Comparison of ENCODE assay signal across 19 cellular contexts in the genomic region with DNA sequence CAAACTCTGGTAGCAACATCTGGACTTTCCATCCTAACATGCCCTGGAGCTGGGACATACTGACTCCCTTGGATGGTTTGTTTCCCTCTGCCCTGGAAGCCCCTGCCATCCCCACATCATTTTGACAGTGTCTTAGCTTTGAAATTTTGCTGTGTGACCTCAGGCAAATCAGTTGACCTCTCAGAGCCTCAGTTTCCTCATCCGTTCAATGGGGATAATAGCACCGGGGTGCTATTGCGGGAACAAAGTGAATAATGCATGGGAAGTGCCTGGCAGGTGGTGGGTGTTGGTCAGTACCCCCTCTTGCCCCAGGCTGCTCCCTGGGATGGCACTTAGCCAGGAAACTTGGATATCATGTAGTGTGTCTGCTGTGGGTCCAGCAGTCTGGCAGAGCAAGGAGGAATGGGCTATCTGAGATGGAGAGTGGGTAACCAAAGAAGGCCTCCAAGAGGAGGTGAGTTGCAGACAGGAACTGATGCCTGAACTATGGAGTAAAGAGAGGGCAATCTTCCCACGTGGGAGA.
DNase-seq lines count a peak whose midpoint lies in the region; ATAC-seq and TF ChIP-seq lines count a peak whose summit lies in the region.
"Had no signal": no experiment of that assay in that cellular context is flagged by ENCODE, and none has a peak within 500 bp of the region (broad histone marks: within the 10 kb centered on the region; RNA-seq: fewer than 3 reads in every experiment).

No MANE protein-coding gene starts in this region.

- CTCF ChIA-PET in mammary epithelial cell (lab: Charles Lee; ENCODE audit: low non-redundant PET), result interaction anchor here (0.8 kb wide), 1 partner anchor 157 kb away, joined by 3 read pairs; no protein-coding TSS in a partner anchor
- CTCF ChIA-PET in activated CD4-positive, alpha-beta T cell treated with anti-CD3 and anti-CD28 coated beads, Interleukin-2, amount 10 ng/mL, durations not matched to agents 7 days and 5 days (lab: Charles Lee), result interaction anchor here (0.7 kb wide), 1 partner anchor 25 kb away, joined by 3 read pairs; no protein-coding TSS in a partner anchor

- H3K4me3 Mint-ChIP-seq in nephron (no peak overlapping the region), immature natural killer cell (no peak overlapping the region), neural progenitor cell (no peak overlapping the region)
- no peak overlapping the region for H3K4me3 Mint-ChIP-seq in activated CD4-positive, alpha-beta T cell treated with anti-CD3 and anti-CD28 coated beads, Interleukin-2, amount 10 ng/mL, durations not matched to agents 7 days and 5 days

- H3K4me1 ChIP-seq in mammary epithelial cell (ENCODE audit: insufficient read depth, low read length) (peaks cover 79% of the 10 kb centered on the region), neural progenitor cell (peaks cover 39% of the 10 kb centered on the region)

- H3K27ac Mint-ChIP-seq in nephron (peak overlapping the region; percentile 51 to 89 (median 56)), immature natural killer cell (peak overlapping the region in 1 of 6 donors; percentile 17), neural progenitor cell (no peak overlapping the region)
- no peak overlapping the region for H3K27ac Mint-ChIP-seq in activated CD4-positive, alpha-beta T cell treated with anti-CD3 and anti-CD28 coated beads, Interleukin-2, amount 10 ng/mL, durations not matched to agents 7 days and 5 days

- no peak overlapping the region for H3K9ac ChIP-seq in mammary epithelial cell (ENCODE audit: insufficient read depth, low read length)
- no peak overlapping the region for H3K9ac ChIP-seq in neural progenitor cell
- H3K9ac ChIP-seq: BLaER1 treated with 17β-estradiol and CSF1 and Interleukin-3, amounts not matched to agents 10 nM and 100 nM had no signal

- no TSS peak for BruUV-seq in mammary epithelial cell (replicated peaks; lab: Mats Ljungman, UMichigan)

- H3F3A ChIP-seq in neural progenitor cell (ENCODE audit: low read depth), result no peaks in the 10 kb centered on the region

- WGBS in mammary epithelial cell (ENCODE audit: low coverage, missing lambda C conversion rate), result 70% methylated on average over 4 of the region's 4 CpGs

- in situ Hi-C loops in mammary epithelial cell (cut with MboI; ENCODE audit: low sequenced_read_pairs in 2 of 2), result no loop called here

- no peak for ATAC-seq in GM21619 (IDR thresholded peaks at IDR 0.05; ENCODE audit: unreplicated experiment)

- H3K9me3 Mint-ChIP-seq in nephron, result no peaks in the 10 kb centered on the region
- H3K9me3 Mint-ChIP-seq in immature natural killer cell, result no peaks in the 10 kb centered on the region
- H3K9me3 Mint-ChIP-seq in activated CD4-positive, alpha-beta T cell treated with anti-CD3 and anti-CD28 coated beads, Interleukin-2, amount 10 ng/mL, durations not matched to agents 7 days and 5 days, result no peaks in the 10 kb centered on the region
- no peaks in the 10 kb centered on the region for H3K9me3 Mint-ChIP-seq in neural progenitor cell

- H4K20me1 ChIP-seq in mammary epithelial cell (ENCODE audit: insufficient read depth, low read length) (no peaks in the 10 kb centered on the region), neural progenitor cell (ENCODE audit: low read depth) (no peaks in the 10 kb centered on the region)
- H4K20me1 ChIP-seq: BLaER1 treated with 17β-estradiol and CSF1 and Interleukin-3, amounts not matched to agents 10 nM and 100 nM had no signal

- intact Hi-C loops in mammary epithelial cell (cut with micrococcal nuclease), result no loop called here

- no peak overlapping the region for H3K4me3 ChIP-seq in mammary epithelial cell (replicated peaks in 1 of 3; ENCODE audit: insufficient read depth in 1 of 3, low read depth in 2 of 3, low read length in 3 of 3)
- no peak overlapping the region for H3K4me3 ChIP-seq in neural progenitor cell
- H3K4me3 ChIP-seq: BLaER1 treated with 17β-estradiol and CSF1 and Interleukin-3, amounts not matched to agents 10 nM and 100 nM; SK-N-MC had no signal

- H3K36me3 Mint-ChIP-seq in nephron (ENCODE audit: low read depth), result no peaks in the 10 kb centered on the region
- H3K36me3 Mint-ChIP-seq in immature natural killer cell, result no peaks in the 10 kb centered on the region
- no peaks in the 10 kb centered on the region for H3K36me3 Mint-ChIP-seq in activated CD4-positive, alpha-beta T cell treated with anti-CD3 and anti-CD28 coated beads, Interleukin-2, amount 10 ng/mL, durations not matched to agents 7 days and 5 days (ENCODE audit: low read depth)
- H3K36me3 Mint-ChIP-seq in neural progenitor cell, result no peaks in the 10 kb centered on the region

- POLR2A ChIA-PET in activated CD4-positive, alpha-beta T cell treated with anti-CD3 and anti-CD28 coated beads, Interleukin-2, amount 10 ng/mL, durations not matched to agents 7 days and 5 days (lab: Charles Lee), result no interaction called here

- H3K79me2 ChIP-seq in mammary epithelial cell (ENCODE audit: insufficient read depth, low read length), result no peaks in the 10 kb centered on the region
- no peaks in the 10 kb centered on the region for H3K79me2 ChIP-seq in neural progenitor cell (ENCODE audit: low read depth)

- dilution Hi-C loops in mammary epithelial cell (cut with HindIII; ENCODE audit: low sequenced_read_pairs), result no loop called here

- H3K27me3 Mint-ChIP-seq in nephron (ENCODE audit: low read depth), result no peaks in the 10 kb centered on the region
- peaks cover 2 to 6% (median 3%) of the 10 kb centered on the region in 3 donors for H3K27me3 Mint-ChIP-seq in immature natural killer cell (ENCODE audit: low read depth in 3 of 3)
- H3K27me3 Mint-ChIP-seq in activated CD4-positive, alpha-beta T cell treated with anti-CD3 and anti-CD28 coated beads, Interleukin-2, amount 10 ng/mL, durations not matched to agents 7 days and 5 days, result peaks cover 2% of the 10 kb centered on the region
- H3K27me3 Mint-ChIP-seq in neural progenitor cell (ENCODE audit: insufficient read depth, low read depth), result peaks cover 9% of the 10 kb centered on the region

- no peak overlapping the region for H3K4me2 ChIP-seq in mammary epithelial cell (ENCODE audit: insufficient read depth, low read depth, low read length)
- H3K4me2 ChIP-seq in neural progenitor cell, result no peak overlapping the region

- H3K27me3 ChIP-seq in mammary epithelial cell (ENCODE audit: insufficient read depth, low read length) (no peaks in the 10 kb centered on the region), neural progenitor cell (no peaks in the 10 kb centered on the region)
- H3K27me3 ChIP-seq: BLaER1 treated with 17β-estradiol and CSF1 and Interleukin-3, amounts not matched to agents 10 nM and 100 nM had no signal

- peak; percentile 17 for DNase-seq in activated effector memory CD4-positive, alpha-beta T cell treated with anti-CD3 and anti-CD28 coated beads, Interleukin-2, amount 50 U/mL, for 16 hours
- no peak for DNase-seq in activated effector memory CD4-positive, alpha-beta T cell treated with Interleukin-2 at 50 U/mL for 16 hours
- DNase-seq in mammary epithelial cell, result no peak
- DNase-seq in immature natural killer cell, result no peak
- no peak for DNase-seq in activated CD4-positive, alpha-beta T cell treated with anti-CD3 and anti-CD28 coated beads, Interleukin-2, amount 10 ng/mL, durations not matched to agents 7 days and 5 days
- DNase-seq in neural progenitor cell (ENCODE audit: low spot score), result no peak
- DNase-seq: 8988T; DMS 273 treated with DMSO at 0.1 percent for 48 hours; KBM-7; NCI-H1092; NCI-H1694; NCI-H345; NCI-H526 treated with DMSO at 0.1 percent for 48 hours; NK-92 treated with Interleukin-12 subunit alpha and Interleukin-12 subunit beta, amount 100 ng/mL, for 24 hours; OCI-M1 had no signal

- H3K36me3 ChIP-seq in mammary epithelial cell (ENCODE audit: insufficient read depth, low read length) (no peaks in the 10 kb centered on the region), neural progenitor cell (no peaks in the 10 kb centered on the region)
- H3K36me3 ChIP-seq: BLaER1 treated with 17β-estradiol and CSF1 and Interleukin-3, amounts not matched to agents 10 nM and 100 nM had no signal

- H2AFZ ChIP-seq in mammary epithelial cell (ENCODE audit: low read depth, low read length) (peak overlapping the region; percentile 57), neural progenitor cell (replicated peaks) (no peak overlapping the region)

- H3K27ac ChIP-seq in mammary epithelial cell (ENCODE audit: insufficient read depth, low read depth, low read length) (no peak overlapping the region), neural progenitor cell (no peak overlapping the region)
- H3K27ac ChIP-seq: SK-N-MC had no signal

- H3K4me1 Mint-ChIP-seq in nephron (peaks cover 33% of the 10 kb centered on the region), immature natural killer cell (no peaks in the 10 kb centered on the region), neural progenitor cell (peaks cover 45% of the 10 kb centered on the region)
- peaks cover 8% of the 10 kb centered on the region for H3K4me1 Mint-ChIP-seq in activated CD4-positive, alpha-beta T cell treated with anti-CD3 and anti-CD28 coated beads, Interleukin-2, amount 10 ng/mL, durations not matched to agents 7 days and 5 days

- TF ChIP-seq CTCF in mammary epithelial cell (conservative IDR thresholded peaks at IDR 0.05 in 1 of 2, IDR thresholded peaks at IDR 0.05 in 1 of 2; ENCODE audit: extremely low read depth in 1 of 2, insufficient read depth in 1 of 2, low read depth in 1 of 2, low read length in 2 of 2) (no peak), nephron (IDR thresholded peaks at IDR 0.05; ENCODE audit: unreplicated experiment in 3 of 3) (no peak), neural progenitor cell (IDR thresholded peaks at IDR 0.05) (no peak)

- H3K9me3 ChIP-seq in mammary epithelial cell (replicated peaks; ENCODE audit: insufficient read depth, low read length), result no peaks in the 10 kb centered on the region
- no peaks in the 10 kb centered on the region for H3K9me3 ChIP-seq in neural progenitor cell (ENCODE audit: low read depth)
- H3K9me3 ChIP-seq: BLaER1 treated with 17β-estradiol and CSF1 and Interleukin-3, amounts not matched to agents 10 nM and 100 nM had no signal

Comparison
In these comparisons a context has a peak if more than half of its experiments do, and no peak if none do; other contexts are left out.
1. H3K27ac Mint-ChIP-seq: peak in nephron (3 of 3); none in activated CD4-positive, alpha-beta T cell treated with anti-CD3 and anti-CD28 coated beads, Interleukin-2, amount 10 ng/mL, durations not matched to agents 7 days and 5 days (single experiment) and neural progenitor cell (single experiment).